In genomic region chr1:196317535-196318522, GRCh38 we compare ENCODE assay signal across 8 cellular contexts.
A peak's percentile ranks its signal among the peaks of the same experiment; 100 is the strongest.
DNase-seq lines count a peak whose midpoint lies in the region; ATAC-seq, FAIRE-seq and TF ChIP-seq lines count a peak whose summit lies in the region.

No MANE protein-coding gene starts in this region.

- DNase-seq in COLO829 (ENCODE audit: low spot score) = peak; percentile 47
- peak; percentile 43 for DNase-seq in HFFc6
- DNase-seq in RCC 7860 (ENCODE audit: low spot score) = peak; percentile 16
- DNase-seq in fibroblast of pulmonary artery (ENCODE audit: low read depth) = peak; percentile 69
- DNase-seq in superior temporal gyrus (ENCODE audit: extremely low spot score) = peak; percentile 68
- no peak for DNase-seq in activated CD4-positive, CD25-positive, alpha-beta regulatory T cell (lab: John Stamatoyannopoulos, UW)

- H3K27me3 Mint-ChIP-seq in HFFc6 (ENCODE audit: insufficient read depth) = no peaks in the 10 kb centered on the region
- no peaks in the 10 kb centered on the region for H3K27me3 Mint-ChIP-seq in stimulated activated memory B cell treated with anti-CD40 and anti-IgM and Interleukin-4, amounts not matched to agents 10 μg/mL and 1 μg/mL and 100 μg/mL, for 72 hours

- peak; percentile 51 for FAIRE-seq in RCC 7860 (lab: Jason Lieb, UNC)

- TF ChIP-seq CTCF in HFFc6 (IDR thresholded peaks at IDR 0.05) (peak; percentile 83), fibroblast of pulmonary artery (IDR thresholded peaks at IDR 0.05; ENCODE audit: low read length, missing control alignments) (peak; percentile 84)

- ATAC-seq in GM18867 (IDR thresholded peaks at IDR 0.05; ENCODE audit: unreplicated experiment) = no peak
- ATAC-seq in stimulated activated memory B cell treated with anti-CD40 and anti-IgM and Interleukin-4, amounts not matched to agents 10 μg/mL and 1 μg/mL and 100 μg/mL, for 72 hours = no peak

- H3K9me3 Mint-ChIP-seq in HFFc6 = no peaks in the 10 kb centered on the region
- no peaks in the 10 kb centered on the region for H3K9me3 Mint-ChIP-seq in stimulated activated memory B cell treated with anti-CD40 and anti-IgM and Interleukin-4, amounts not matched to agents 10 μg/mL and 1 μg/mL and 100 μg/mL, for 72 hours

- H3K4me1 Mint-ChIP-seq in HFFc6 (ENCODE audit: low read depth) = no peaks in the 10 kb centered on the region
- H3K4me1 Mint-ChIP-seq in stimulated activated memory B cell treated with anti-CD40 and anti-IgM and Interleukin-4, amounts not matched to agents 10 μg/mL and 1 μg/mL and 100 μg/mL, for 72 hours = no peaks in the 10 kb centered on the region

- no peaks in the 10 kb centered on the region for H3K36me3 Mint-ChIP-seq in HFFc6 (ENCODE audit: low read depth)
- no peaks in the 10 kb centered on the region for H3K36me3 Mint-ChIP-seq in stimulated activated memory B cell treated with anti-CD40 and anti-IgM and Interleukin-4, amounts not matched to agents 10 μg/mL and 1 μg/mL and 100 μg/mL, for 72 hours

- H3K27ac Mint-ChIP-seq in HFFc6 = no peak overlapping the region
- no peak overlapping the region for H3K27ac Mint-ChIP-seq in stimulated activated memory B cell treated with anti-CD40 and anti-IgM and Interleukin-4, amounts not matched to agents 10 μg/mL and 1 μg/mL and 100 μg/mL, for 72 hours

- H3K4me3 ChIP-seq in fibroblast of pulmonary artery (replicated peaks; ENCODE audit: low read depth, low read length) = no peak overlapping the region

- no peak overlapping the region for H3K4me3 Mint-ChIP-seq in HFFc6
- H3K4me3 Mint-ChIP-seq in stimulated activated memory B cell treated with anti-CD40 and anti-IgM and Interleukin-4, amounts not matched to agents 10 μg/mL and 1 μg/mL and 100 μg/mL, for 72 hours = no peak overlapping the region

Comparison
In these comparisons a context has a peak if more than half of its experiments do, and no peak if none do; other contexts are left out.
1. DNase-seq: peak in COLO829 (single experiment), HFFc6 (single experiment), RCC 7860 (single experiment), fibroblast of pulmonary artery (single experiment) and superior temporal gyrus (single experiment); none in activated CD4-positive, CD25-positive, alpha-beta regulatory T cell (0 of 4).